In the genomic region with DNA sequence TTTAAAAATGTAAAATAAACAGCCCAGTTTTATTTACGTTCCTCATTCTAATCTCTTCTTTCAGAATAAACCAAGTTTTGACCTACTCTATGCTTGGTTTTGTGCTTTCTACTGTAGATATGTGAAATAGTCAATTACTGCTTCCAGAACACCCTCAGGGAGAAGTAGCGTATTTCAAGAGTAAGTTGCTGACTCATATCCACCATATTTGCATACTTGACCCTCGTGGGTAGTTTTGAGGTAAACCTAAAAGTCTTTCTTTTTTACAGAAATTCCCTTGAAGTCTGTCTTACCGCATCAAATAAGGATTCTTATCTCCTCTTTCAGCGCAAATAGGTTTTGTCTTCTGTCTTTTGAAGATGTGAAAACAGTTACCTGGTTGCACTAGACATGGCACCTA, we compare ENCODE assay signal across 1 cellular context.
TF ChIP-seq lines count a peak whose summit lies in the region.

No MANE protein-coding gene starts in this region.

TF ChIP-seq in GM12878, 131 proteins besides CTCF, POLR2A, EP300 and RAD21:
- TF ChIP-seq, protein P1, sequence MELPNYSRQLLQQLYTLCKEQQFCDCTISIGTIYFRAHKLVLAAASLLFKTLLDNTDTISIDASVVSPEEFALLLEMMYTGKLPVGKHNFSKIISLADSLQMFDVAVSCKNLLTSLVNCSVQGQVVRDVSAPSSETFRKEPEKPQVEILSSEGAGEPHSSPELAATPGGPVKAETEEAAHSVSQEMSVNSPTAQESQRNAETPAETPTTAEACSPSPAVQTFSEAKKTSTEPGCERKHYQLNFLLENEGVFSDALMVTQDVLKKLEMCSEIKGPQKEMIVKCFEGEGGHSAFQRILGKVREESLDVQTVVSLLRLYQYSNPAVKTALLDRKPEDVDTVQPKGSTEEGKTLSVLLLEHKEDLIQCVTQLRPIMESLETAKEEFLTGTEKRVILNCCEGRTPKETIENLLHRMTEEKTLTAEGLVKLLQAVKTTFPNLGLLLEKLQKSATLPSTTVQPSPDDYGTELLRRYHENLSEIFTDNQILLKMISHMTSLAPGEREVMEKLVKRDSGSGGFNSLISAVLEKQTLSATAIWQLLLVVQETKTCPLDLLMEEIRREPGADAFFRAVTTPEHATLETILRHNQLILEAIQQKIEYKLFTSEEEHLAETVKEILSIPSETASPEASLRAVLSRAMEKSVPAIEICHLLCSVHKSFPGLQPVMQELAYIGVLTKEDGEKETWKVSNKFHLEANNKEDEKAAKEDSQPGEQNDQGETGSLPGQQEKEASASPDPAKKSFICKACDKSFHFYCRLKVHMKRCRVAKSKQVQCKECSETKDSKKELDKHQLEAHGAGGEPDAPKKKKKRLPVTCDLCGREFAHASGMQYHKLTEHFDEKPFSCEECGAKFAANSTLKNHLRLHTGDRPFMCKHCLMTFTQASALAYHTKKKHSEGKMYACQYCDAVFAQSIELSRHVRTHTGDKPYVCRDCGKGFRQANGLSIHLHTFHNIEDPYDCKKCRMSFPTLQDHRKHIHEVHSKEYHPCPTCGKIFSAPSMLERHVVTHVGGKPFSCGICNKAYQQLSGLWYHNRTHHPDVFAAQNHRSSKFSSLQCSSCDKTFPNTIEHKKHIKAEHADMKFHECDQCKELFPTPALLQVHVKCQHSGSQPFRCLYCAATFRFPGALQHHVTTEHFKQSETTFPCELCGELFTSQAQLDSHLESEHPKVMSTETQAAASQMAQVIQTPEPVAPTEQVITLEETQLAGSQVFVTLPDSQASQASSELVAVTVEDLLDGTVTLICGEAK (IDR thresholded peaks at IDR 0.05; ENCODE audit: borderline replicate concordance) = no peak
- no peak for TF ChIP-seq GABPA (IDR thresholded peaks at IDR 0.05; ENCODE audit: low read depth)
- TF ChIP-seq RAD51 (IDR thresholded peaks at IDR 0.05) = no peak
- TF ChIP-seq E4F1 (IDR thresholded peaks at IDR 0.05; ENCODE audit: borderline replicate concordance, partially characterized antibody) = no peak
- no peak for TF ChIP-seq SP1 (IDR thresholded peaks at IDR 0.05; ENCODE audit: low read depth, low read length)
- no peak for TF ChIP-seq YBX1 (IDR thresholded peaks at IDR 0.05)
- no peak for TF ChIP-seq MYC (IDR thresholded peaks at IDR 0.05; ENCODE audit: insufficient read depth, insufficient read length, insufficient replicate concordance, low read length, severe bottlenecking)
- TF ChIP-seq, protein P2, sequence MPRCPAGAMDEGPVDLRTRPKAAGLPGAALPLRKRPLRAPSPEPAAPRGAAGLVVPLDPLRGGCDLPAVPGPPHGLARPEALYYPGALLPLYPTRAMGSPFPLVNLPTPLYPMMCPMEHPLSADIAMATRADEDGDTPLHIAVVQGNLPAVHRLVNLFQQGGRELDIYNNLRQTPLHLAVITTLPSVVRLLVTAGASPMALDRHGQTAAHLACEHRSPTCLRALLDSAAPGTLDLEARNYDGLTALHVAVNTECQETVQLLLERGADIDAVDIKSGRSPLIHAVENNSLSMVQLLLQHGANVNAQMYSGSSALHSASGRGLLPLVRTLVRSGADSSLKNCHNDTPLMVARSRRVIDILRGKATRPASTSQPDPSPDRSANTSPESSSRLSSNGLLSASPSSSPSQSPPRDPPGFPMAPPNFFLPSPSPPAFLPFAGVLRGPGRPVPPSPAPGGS (IDR thresholded peaks at IDR 0.05; ENCODE audit: borderline replicate concordance, insufficient read depth, low read depth, low read length, poor library complexity, severe bottlenecking) = no peak
- 0 out of 2 replicates have a peak, but pooled peaks have one; percentile 32 for TF ChIP-seq RUNX3 (IDR thresholded peaks at IDR 0.05; ENCODE audit: low read length)
- no peak for TF ChIP-seq POLR2AphosphoS2 (IDR thresholded peaks at IDR 0.05; ENCODE audit: low read depth, low read length)
- TF ChIP-seq SREBF2 (IDR thresholded peaks at IDR 0.05; ENCODE audit: low read length) = no peak
- TF ChIP-seq RCOR1 (conservative IDR thresholded peaks at IDR 0.05; ENCODE audit: low read depth, low read length) = no peak
- peak; percentile 54; the same call in 1 of the 3 replicates for TF ChIP-seq POU2F2 (IDR thresholded peaks at IDR 0.05; ENCODE audit: borderline replicate concordance, low read depth, low read length)
- no peak for TF ChIP-seq NFXL1 (IDR thresholded peaks at IDR 0.05; ENCODE audit: borderline replicate concordance)
- no peak for TF ChIP-seq BMI1 (IDR thresholded peaks at IDR 0.05; ENCODE audit: borderline replicate concordance)
- no peak for TF ChIP-seq MEF2A (IDR thresholded peaks at IDR 0.05; ENCODE audit: insufficient read depth, low read depth, low read length)
